Comparison of ENCODE assay signal across 11 cellular contexts in genomic region chr1:156493749-156494148, GRCh38. TPM values are rescaled to one million over a fixed set of nuclear protein-coding genes. Genes with fewer than 3 reads are reported as not detected.
DNase-seq lines count a peak whose midpoint lies in the region; ATAC-seq lines count a peak whose summit lies in the region.
"Had no signal": no experiment of that assay in that cellular context is flagged by ENCODE, and none has a peak within 500 bp of the region (broad histone marks: within the 10 kb centered on the region; RNA-seq: fewer than 3 reads in every experiment).

No MANE protein-coding gene starts in this region.

- CTCF ChIA-PET in T-cell (lab: Charles Lee), result interaction anchor here (0.6 to 1.0 kb wide), 3 partner anchors 31 to 190 kb away, joined by 3 to 4 read pairs (median 3); no protein-coding TSS in a partner anchor

- no peaks in the 10 kb centered on the region for H3K27me3 Mint-ChIP-seq in T-cell
- H3K27me3 Mint-ChIP-seq in immature natural killer cell (ENCODE audit: low read depth in 3 of 3), result peaks cover 17 to 23% (median 19%) of the 10 kb centered on the region in 3 donors
- no peaks in the 10 kb centered on the region for H3K27me3 Mint-ChIP-seq in stimulated activated naive CD8-positive, alpha-beta T cell treated with anti-CD3 and anti-CD28 coated beads, Interleukin-15, amount 100 ng/mL, for 72 hours

- POLR2A ChIA-PET in T-cell (lab: Charles Lee), result no interaction called here

- H3K4me3 Mint-ChIP-seq in T-cell (peak overlapping the region in 1 of 3 donors; percentile 82), immature natural killer cell (peak overlapping the region; percentile 22 to 73 (median 49))
- H3K4me3 Mint-ChIP-seq in stimulated activated naive CD8-positive, alpha-beta T cell treated with anti-CD3 and anti-CD28 coated beads, Interleukin-15, amount 100 ng/mL, for 72 hours, result peak overlapping the region; percentile 46 to 66

- H3K9me3 Mint-ChIP-seq in T-cell (no peaks in the 10 kb centered on the region), immature natural killer cell (no peaks in the 10 kb centered on the region)
- H3K9me3 Mint-ChIP-seq in stimulated activated naive CD8-positive, alpha-beta T cell treated with anti-CD3 and anti-CD28 coated beads, Interleukin-15, amount 100 ng/mL, for 72 hours, result no peaks in the 10 kb centered on the region

- DNase-seq in NCI-H524 (lab: John Stamatoyannopoulos, UW), result peak; percentile 29 to 44
- no peak for DNase-seq in NCI-H524 treated with DMSO at 0.1 percent for 48 hours (lab: John Stamatoyannopoulos, UW)
- DNase-seq in T-cell, result no peak
- DNase-seq in immature natural killer cell, result no peak
- DNase-seq in stimulated activated naive CD8-positive, alpha-beta T cell treated with anti-CD3 and anti-CD28 coated beads, Interleukin-15, amount 100 ng/mL, for 72 hours, result no peak
- no peak for DNase-seq in NCI-H1048 (lab: John Stamatoyannopoulos, UW)
- no peak for DNase-seq in stimulated activated CD4-positive, alpha-beta T cell treated with anti-CD3 and anti-CD28 coated beads, Interleukin-1b, Interleukin-23, amount 100 ng/mL, for 48 hours
- DNase-seq: hippocampal formation, NCI-H446 treated with DMSO at 0.1 percent for 48 hours had no signal

- H3K27ac Mint-ChIP-seq in T-cell, result peak overlapping the region; percentile 76 to 92
- H3K27ac Mint-ChIP-seq in immature natural killer cell, result peak overlapping the region in 5 of 6 donors; percentile 61 to 96 (median 69)
- peak overlapping the region in 1 of 2 donors; percentile 60 for H3K27ac Mint-ChIP-seq in stimulated activated naive CD8-positive, alpha-beta T cell treated with anti-CD3 and anti-CD28 coated beads, Interleukin-15, amount 100 ng/mL, for 72 hours

- H3K4me1 Mint-ChIP-seq in T-cell (peaks cover 100% of the 10 kb centered on the region in 3 donors), immature natural killer cell (peaks cover 99 to 100% of the 10 kb centered on the region in 2 donors)
- peaks cover 100% of the 10 kb centered on the region for H3K4me1 Mint-ChIP-seq in stimulated activated naive CD8-positive, alpha-beta T cell treated with anti-CD3 and anti-CD28 coated beads, Interleukin-15, amount 100 ng/mL, for 72 hours

- no peak for ATAC-seq in T-cell (replicated peaks in 1 of 4)
- ATAC-seq in stimulated activated naive CD8-positive, alpha-beta T cell treated with anti-CD3 and anti-CD28 coated beads, Interleukin-15, amount 100 ng/mL, for 72 hours, result no peak
- no peak for ATAC-seq in GM18870 (IDR thresholded peaks at IDR 0.05; ENCODE audit: unreplicated experiment)
- ATAC-seq: HepG2 had no signal

- H3K36me3 Mint-ChIP-seq in T-cell, result peaks cover 21% of the 10 kb centered on the region
- H3K36me3 Mint-ChIP-seq in immature natural killer cell, result peaks cover 0 to 4% (median 0%) of the 10 kb centered on the region in 3 donors

RNA-seq across cellular contexts. Expression of gene MEF2D, which starts 6.8 kb away (rescaled TPM):
- total RNA-seq in T-cell, result 100 to 1,000 TPM in 2 of 5 donors, 10 to 100 TPM in 3; 60.7 to 133 (median 79.3) TPM
- 10 to 100 TPM in 1 of 3 donors, 1 to 10 TPM in 2; 5.0 to 22.8 (median 6.0) TPM for polyA plus RNA-seq in immature natural killer cell

Comparison
In these comparisons a context has a peak if more than half of its experiments do, and no peak if none do; other contexts are left out.
1. DNase-seq: peak in NCI-H524 (2 of 2); none in NCI-H524 treated with DMSO at 0.1 percent for 48 hours (single experiment), T-cell (0 of 34), immature natural killer cell (0 of 3), stimulated activated naive CD8-positive, alpha-beta T cell treated with anti-CD3 and anti-CD28 coated beads, Interleukin-15, amount 100 ng/mL, for 72 hours (0 of 2), NCI-H1048 (single experiment) and stimulated activated CD4-positive, alpha-beta T cell treated with anti-CD3 and anti-CD28 coated beads, Interleukin-1b, Interleukin-23, amount 100 ng/mL, for 48 hours (single experiment).